ENCODE assay signal across 12 cellular contexts in genomic region chr19:535017-535835, GRCh38. TPM values are rescaled to one million over a fixed set of nuclear protein-coding genes. Genes with fewer than 3 reads are reported as not detected.
DNase-seq lines count a peak whose midpoint lies in the region; ATAC-seq and TF ChIP-seq lines count a peak whose summit lies in the region.
"Had no signal": no experiment of that assay in that cellular context is flagged by ENCODE, and none has a peak within 500 bp of the region (broad histone marks: within the 10 kb centered on the region; RNA-seq: fewer than 3 reads in every experiment).

No MANE protein-coding gene starts in this region.

- peaks cover 7% of the 10 kb centered on the region for H3K4me1 ChIP-seq in HEK293 (ENCODE audit: control insufficient read depth, insufficient read depth, low read length)

- ATAC-seq in GM18861 (IDR thresholded peaks at IDR 0.05; ENCODE audit: unreplicated experiment) = no peak
- ATAC-seq: activated CD4-positive, alpha-beta T cell treated with anti-CD3 and anti-CD28 coated beads for 36 hours had no signal

- H3K27ac ChIP-seq in C4-2B (peak overlapping the region; percentile 68), HEK293 (ENCODE audit: extremely low read depth, low read depth, low read length) (peak overlapping the region; percentile 31; the same call in 1 of the 2 replicates), brain microvascular endothelial cell (no peak overlapping the region)
- H3K27ac ChIP-seq: cardiac muscle cell had no signal

- H3K4me3 ChIP-seq in HEK293 (ENCODE audit: low read depth, low read length) = no peak overlapping the region
- H3K4me3 ChIP-seq in brain microvascular endothelial cell (ENCODE audit: low read depth, low read length) = no peak overlapping the region
- H3K4me3 ChIP-seq: cardiac muscle cell had no signal

- DNase-seq in brain microvascular endothelial cell (no peak), myocyte (ENCODE audit: low read depth) (peak; percentile 25), ecto neural progenitor cell (ENCODE audit: low spot score) (no peak), SW480 (ENCODE audit: low spot score) (no peak), mesenteric fat pad (ENCODE audit: low spot score) (no peak)
- DNase-seq: activated CD4-positive, alpha-beta T cell treated with anti-CD3 and anti-CD28 coated beads for 36 hours; DMS79; stimulated activated CD4-positive, alpha-beta T cell treated with anti-CD3 and anti-CD28 coated beads, Interleukin-4, amount 100 ng/mL, for 1 hour had no signal

- no peaks in the 10 kb centered on the region for H3K27me3 ChIP-seq in brain microvascular endothelial cell (replicated peaks)
- H3K27me3 ChIP-seq: cardiac muscle cell had no signal

- CTCF ChIA-PET in HEK293 (lab: Yijun Ruan, JAX) = interaction anchor here (0.7 to 1.0 kb wide), 2 partner anchors 25 kb away, joined by 3 to 4 read pairs; no protein-coding TSS in a partner anchor

- TF ChIP-seq CTCF in C4-2B (conservative IDR thresholded peaks at IDR 0.05) (no peak), HEK293 (tag by site-specific recombination; IDR thresholded peaks at IDR 0.05) (no peak), brain microvascular endothelial cell (IDR thresholded peaks at IDR 0.05; ENCODE audit: low read depth, low read length, missing control alignments) (peak; percentile 16)

- no peaks in the 10 kb centered on the region for H3K9me3 ChIP-seq in HEK293 (ENCODE audit: control insufficient read depth, insufficient read depth, low read depth, low read length)

- in situ Hi-C loops in brain microvascular endothelial cell (cut with HindIII; ENCODE audit: low pct_ligation_motif_present, low sequenced_read_pairs) = no loop called here

- peaks cover 6 to 46% of the 10 kb centered on the region in 2 experiments; a peak in 2 of 3 replicates for H3K36me3 ChIP-seq in HEK293 (ENCODE audit: control insufficient read depth in 2 of 2, insufficient read depth in 1 of 2, low read length in 2 of 2)
- peaks cover 24% of the 10 kb centered on the region for H3K36me3 ChIP-seq in brain microvascular endothelial cell (replicated peaks)

- POLR2A ChIA-PET in HEK293 (lab: Yijun Ruan, JAX) = no interaction called here

TF ChIP-seq in HEK293, 187 proteins besides CTCF, POLR2A, EP300 and RAD21:
- peak; percentile 45; the same call in 1 of the 2 replicates for TF ChIP-seq BCL11B (tag by site-specific recombination; IDR thresholded peaks at IDR 0.05; ENCODE audit: low read depth)
- peak; percentile 85 for TF ChIP-seq ZIC2 (tag by site-specific recombination; IDR thresholded peaks at IDR 0.05)
- peak; percentile 83 for TF ChIP-seq GLIS1 (tag by site-specific recombination; IDR thresholded peaks at IDR 0.05)
- TF ChIP-seq ZFHX2 (tag by site-specific recombination; conservative IDR thresholded peaks at IDR 0.05) = peak; percentile 41
- TF ChIP-seq ZNF843 (tag by site-specific recombination; IDR thresholded peaks at IDR 0.05) = no peak

RNA-seq across cellular contexts. Expression of gene CDC34, which starts 3.7 kb away (rescaled TPM):
- total RNA-seq in myocyte = 103 and 139 TPM in 2 replicates
- 85.6 TPM for polyA plus RNA-seq in myocyte (2012)
- 53.7 TPM for total RNA-seq in mesenteric fat pad

RNA-seq across cellular contexts. Expression of gene GZMM, which starts 8.6 kb away (rescaled TPM):
- total RNA-seq in myocyte (not detected in 2 replicates), mesenteric fat pad (0.74 TPM)
- 0.14 TPM for polyA plus RNA-seq in myocyte (2012)
- total RNA-seq: cardiac muscle cell had no signal

RNA-seq across cellular contexts. Expression of gene TPGS1, which starts 27.9 kb away (rescaled TPM):
- 64.5 and 75.2 TPM in 2 replicates for total RNA-seq in myocyte
- polyA plus RNA-seq in myocyte (2012) = 14.5 TPM
- total RNA-seq in mesenteric fat pad = 20.3 TPM

RNA-seq across cellular contexts. Expression of gene BSG, which starts 37.2 kb away (rescaled TPM):
- total RNA-seq in myocyte = 519 and 528 TPM in 2 replicates
- 577 TPM for polyA plus RNA-seq in myocyte (2012)
- total RNA-seq in mesenteric fat pad = 396 TPM

RNA-seq across cellular contexts. Expression of gene MADCAM1, which starts 38.9 kb away (rescaled TPM):
- total RNA-seq in myocyte = 0.29 and 0.52 TPM in 2 replicates
- polyA plus RNA-seq in myocyte (2012) = 1.7 TPM
- 1.7 TPM for total RNA-seq in mesenteric fat pad
